Comparison of ENCODE assay signal across 2 cellular contexts in the genomic region with DNA sequence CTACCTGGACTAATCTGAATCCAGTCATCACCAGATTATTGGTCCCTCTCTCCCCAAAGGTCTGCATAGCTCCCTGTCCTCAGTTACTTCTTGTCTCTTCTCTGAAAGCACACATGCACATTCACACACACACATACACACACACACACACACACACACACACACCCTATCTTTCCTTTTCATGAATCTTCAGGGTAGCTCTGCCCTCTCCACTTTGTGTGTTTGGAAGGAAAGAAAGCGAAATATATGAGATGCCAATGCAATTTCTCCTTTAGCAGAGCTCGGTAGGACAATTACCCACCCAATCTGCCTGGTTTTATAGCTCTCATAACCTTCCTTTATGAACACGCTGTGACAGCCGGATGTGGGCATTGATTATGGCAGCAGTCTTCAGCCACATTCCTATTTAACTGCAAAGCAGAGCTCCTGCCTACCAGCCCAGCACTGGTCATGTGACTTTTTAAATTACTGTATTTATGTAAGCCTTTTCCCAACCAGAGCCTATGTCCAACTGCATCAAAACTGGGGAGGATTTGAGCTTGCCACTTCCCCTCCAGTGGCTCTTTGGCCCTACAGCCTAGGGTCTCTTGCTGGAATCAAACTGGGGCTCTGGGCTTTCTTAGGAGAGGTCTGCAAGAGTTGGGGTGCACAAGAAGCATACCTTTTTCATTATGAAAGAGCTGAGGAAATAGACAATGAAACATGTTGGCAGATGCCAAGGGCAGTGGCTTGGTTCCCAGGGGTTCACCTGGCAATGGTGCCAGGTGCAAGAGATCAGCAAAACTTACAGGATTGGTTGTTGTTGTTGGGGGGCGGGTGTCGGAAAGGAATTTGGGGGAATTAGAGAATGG.
TF ChIP-seq lines count a peak whose summit lies in the region.

No MANE protein-coding gene starts in this region.

TF ChIP-seq in Ishikawa, 13 proteins besides CTCF, POLR2A, EP300 and RAD21 (continued from another document):
- TF ChIP-seq TAF1 (IDR thresholded peaks at IDR 0.05; ENCODE audit: low read depth) (no peak), EGR1 (IDR thresholded peaks at IDR 0.05) (no peak)

TF ChIP-seq in WTC11, 78 proteins besides CTCF, POLR2A, EP300 and RAD21 (continued from another document):
- TF ChIP-seq, protein P1, sequence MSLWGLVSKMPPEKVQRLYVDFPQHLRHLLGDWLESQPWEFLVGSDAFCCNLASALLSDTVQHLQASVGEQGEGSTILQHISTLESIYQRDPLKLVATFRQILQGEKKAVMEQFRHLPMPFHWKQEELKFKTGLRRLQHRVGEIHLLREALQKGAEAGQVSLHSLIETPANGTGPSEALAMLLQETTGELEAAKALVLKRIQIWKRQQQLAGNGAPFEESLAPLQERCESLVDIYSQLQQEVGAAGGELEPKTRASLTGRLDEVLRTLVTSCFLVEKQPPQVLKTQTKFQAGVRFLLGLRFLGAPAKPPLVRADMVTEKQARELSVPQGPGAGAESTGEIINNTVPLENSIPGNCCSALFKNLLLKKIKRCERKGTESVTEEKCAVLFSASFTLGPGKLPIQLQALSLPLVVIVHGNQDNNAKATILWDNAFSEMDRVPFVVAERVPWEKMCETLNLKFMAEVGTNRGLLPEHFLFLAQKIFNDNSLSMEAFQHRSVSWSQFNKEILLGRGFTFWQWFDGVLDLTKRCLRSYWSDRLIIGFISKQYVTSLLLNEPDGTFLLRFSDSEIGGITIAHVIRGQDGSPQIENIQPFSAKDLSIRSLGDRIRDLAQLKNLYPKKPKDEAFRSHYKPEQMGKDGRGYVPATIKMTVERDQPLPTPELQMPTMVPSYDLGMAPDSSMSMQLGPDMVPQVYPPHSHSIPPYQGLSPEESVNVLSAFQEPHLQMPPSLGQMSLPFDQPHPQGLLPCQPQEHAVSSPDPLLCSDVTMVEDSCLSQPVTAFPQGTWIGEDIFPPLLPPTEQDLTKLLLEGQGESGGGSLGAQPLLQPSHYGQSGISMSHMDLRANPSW (CRISPR knock-in tag; conservative IDR thresholded peaks at IDR 0.05; ENCODE audit: low read depth), result no peak
- TF ChIP-seq, protein P2, sequence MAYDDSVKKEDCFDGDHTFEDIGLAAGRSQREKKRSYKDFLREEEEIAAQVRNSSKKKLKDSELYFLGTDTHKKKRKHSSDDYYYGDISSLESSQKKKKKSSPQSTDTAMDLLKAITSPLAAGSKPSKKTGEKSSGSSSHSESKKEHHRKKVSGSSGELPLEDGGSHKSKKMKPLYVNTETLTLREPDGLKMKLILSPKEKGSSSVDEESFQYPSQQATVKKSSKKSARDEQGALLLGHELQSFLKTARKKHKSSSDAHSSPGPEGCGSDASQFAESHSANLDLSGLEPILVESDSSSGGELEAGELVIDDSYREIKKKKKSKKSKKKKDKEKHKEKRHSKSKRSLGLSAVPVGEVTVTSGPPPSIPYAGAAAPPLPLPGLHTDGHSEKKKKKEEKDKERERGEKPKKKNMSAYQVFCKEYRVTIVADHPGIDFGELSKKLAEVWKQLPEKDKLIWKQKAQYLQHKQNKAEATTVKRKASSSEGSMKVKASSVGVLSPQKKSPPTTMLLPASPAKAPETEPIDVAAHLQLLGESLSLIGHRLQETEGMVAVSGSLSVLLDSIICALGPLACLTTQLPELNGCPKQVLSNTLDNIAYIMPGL (CRISPR knock-in tag; IDR thresholded peaks at IDR 0.05), result no peak
- TF ChIP-seq, protein P3, sequence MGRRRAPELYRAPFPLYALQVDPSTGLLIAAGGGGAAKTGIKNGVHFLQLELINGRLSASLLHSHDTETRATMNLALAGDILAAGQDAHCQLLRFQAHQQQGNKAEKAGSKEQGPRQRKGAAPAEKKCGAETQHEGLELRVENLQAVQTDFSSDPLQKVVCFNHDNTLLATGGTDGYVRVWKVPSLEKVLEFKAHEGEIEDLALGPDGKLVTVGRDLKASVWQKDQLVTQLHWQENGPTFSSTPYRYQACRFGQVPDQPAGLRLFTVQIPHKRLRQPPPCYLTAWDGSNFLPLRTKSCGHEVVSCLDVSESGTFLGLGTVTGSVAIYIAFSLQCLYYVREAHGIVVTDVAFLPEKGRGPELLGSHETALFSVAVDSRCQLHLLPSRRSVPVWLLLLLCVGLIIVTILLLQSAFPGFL (CRISPR knock-in tag; IDR thresholded peaks at IDR 0.05; ENCODE audit: borderline replicate concordance), result no peak
